ENCODE assay signal across 10 cellular contexts in the genomic region with DNA sequence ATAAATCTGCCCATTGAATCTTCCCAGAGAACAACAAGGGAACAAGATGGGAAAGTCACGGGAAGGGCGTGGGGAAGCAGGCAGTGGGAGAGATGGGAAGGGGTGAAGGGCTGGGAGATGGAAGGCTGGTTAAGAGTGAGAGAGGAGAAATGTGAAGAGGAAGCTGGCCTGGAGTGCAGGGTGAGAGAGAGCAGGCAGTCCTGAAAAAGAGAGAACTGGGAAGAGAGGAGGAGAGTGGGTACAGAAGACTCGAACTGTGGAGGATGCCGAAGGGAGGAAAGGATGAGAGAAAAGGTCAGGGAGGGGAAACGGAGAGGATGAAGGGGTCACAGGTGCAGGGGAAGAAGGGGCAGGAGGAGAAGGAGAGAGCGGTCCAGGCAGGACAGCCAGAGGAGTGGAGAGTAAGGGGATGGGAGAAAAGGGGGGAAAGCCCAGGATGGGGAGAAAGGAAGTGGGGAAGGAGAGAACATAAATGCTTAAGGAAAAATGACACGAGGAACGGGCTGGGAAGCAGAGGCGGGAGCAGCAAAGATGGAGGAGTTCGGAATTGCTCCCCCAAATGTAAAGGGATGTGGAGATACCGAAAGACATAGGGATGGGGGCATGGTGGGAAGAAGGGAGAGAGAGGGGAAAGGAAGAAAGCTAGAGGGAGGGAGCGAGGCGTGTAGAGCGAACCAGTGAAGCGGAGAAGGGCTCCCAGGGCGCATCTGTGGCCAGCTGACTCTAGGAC. TPM values are rescaled to one million over a fixed set of nuclear protein-coding genes. Genes with fewer than 3 reads are reported as not detected.
DNase-seq lines count a peak whose midpoint lies in the region; ATAC-seq and TF ChIP-seq lines count a peak whose summit lies in the region.
"Had no signal": no experiment of that assay in that cellular context is flagged by ENCODE, and none has a peak within 500 bp of the region (broad histone marks: within the 10 kb centered on the region; RNA-seq: fewer than 3 reads in every experiment).

No MANE protein-coding gene starts in this region.

- intact Hi-C loops in prostate gland (cut with DNase I): no loop called here

- TF ChIP-seq CTCF in thoracic aorta (IDR thresholded peaks at IDR 0.05) (no peak), prostate gland (IDR thresholded peaks at IDR 0.05) (no peak)

- H3K9me3 ChIP-seq in thoracic aorta (no peaks in the 10 kb centered on the region), prostate gland (no peaks in the 10 kb centered on the region)

- H3K27me3 ChIP-seq in thoracic aorta (replicated peaks; ENCODE audit: insufficient read depth) (no peaks in the 10 kb centered on the region), prostate gland (replicated peaks; ENCODE audit: insufficient read depth) (peaks cover 23% of the 10 kb centered on the region)

- H3K4me1 Mint-ChIP-seq in activated T-cell treated with anti-CD3 and anti-CD28 coated beads, Interleukin-2, amount 50 U/mL, for 24 hours (ENCODE audit: low read depth): peaks cover 17% of the 10 kb centered on the region

- H3K9me3 Mint-ChIP-seq in activated T-cell treated with anti-CD3 and anti-CD28 coated beads, Interleukin-2, amount 50 U/mL, for 24 hours: no peaks in the 10 kb centered on the region
- no peaks in the 10 kb centered on the region for H3K9me3 Mint-ChIP-seq in activated naive CD4-positive, alpha-beta T cell treated with anti-CD3 and anti-CD28 coated beads, Interleukin-2, amount 50 U/mL, for 72 hours

- peak overlapping the region; percentile 37 for H3K4me3 Mint-ChIP-seq in activated T-cell treated with anti-CD3 and anti-CD28 coated beads, Interleukin-2, amount 50 U/mL, for 24 hours

- H3K4me3 ChIP-seq in iPS-11a (ENCODE audit: low read depth, low read length) (peak overlapping the region; percentile 78), thoracic aorta (peak overlapping the region; percentile 76), prostate gland (peak overlapping the region in 1 of 2 donors; percentile 33)

- H3K36me3 ChIP-seq in thoracic aorta: no peaks in the 10 kb centered on the region
- H3K36me3 ChIP-seq in prostate gland: no peaks in the 10 kb centered on the region

- ATAC-seq in activated naive CD4-positive, alpha-beta T cell treated with anti-CD3 and anti-CD28 coated beads, Interleukin-2, amount 50 U/mL, for 72 hours: no peak
- ATAC-seq in thoracic aorta (ENCODE audit: insufficient number of reproducible peaks, low FRiP score, low read depth): no peak

- no peak for TF ChIP-seq POLR2A in prostate gland (IDR thresholded peaks at IDR 0.05)

- H3K27ac ChIP-seq in thoracic aorta: no peak overlapping the region
- H3K27ac ChIP-seq in prostate gland: no peak overlapping the region

- DNase-seq in activated T-cell treated with anti-CD3 and anti-CD28 coated beads, Interleukin-2, amount 50 U/mL, for 24 hours: no peak
- DNase-seq in activated T-cell treated with anti-CD3 and anti-CD28 coated beads, Interleukin-2, amount 50 U/mL, for 1 hour: no peak
- no peak for DNase-seq in activated naive CD4-positive, alpha-beta T cell treated with anti-CD3 and anti-CD28 coated beads, Interleukin-2, amount 50 U/mL, for 72 hours (ENCODE audit: low spot score in 2 of 2)
- DNase-seq in thoracic aorta (ENCODE audit: low spot score) (no peak), HUDEP-2 (lab: John Stamatoyannopoulos, UW; ENCODE audit: unreplicated experiment in 76 of 76) (no peak), prostate gland (ENCODE audit: low spot score) (no peak), NCI-H748 treated with DMSO at 0.1 percent for 48 hours (lab: John Stamatoyannopoulos, UW) (no peak)

- H3K36me3 Mint-ChIP-seq in activated T-cell treated with anti-CD3 and anti-CD28 coated beads, Interleukin-2, amount 50 U/mL, for 24 hours (ENCODE audit: low read depth): no peaks in the 10 kb centered on the region
- H3K36me3 Mint-ChIP-seq in activated naive CD4-positive, alpha-beta T cell treated with anti-CD3 and anti-CD28 coated beads, Interleukin-2, amount 50 U/mL, for 72 hours: no peaks in the 10 kb centered on the region

- 19% methylated on average over 16 of the region's 16 CpGs for WGBS in prostate gland

- no peak overlapping the region for H3K27ac Mint-ChIP-seq in activated T-cell treated with anti-CD3 and anti-CD28 coated beads, Interleukin-2, amount 50 U/mL, for 24 hours
- H3K27ac Mint-ChIP-seq in activated naive CD4-positive, alpha-beta T cell treated with anti-CD3 and anti-CD28 coated beads, Interleukin-2, amount 50 U/mL, for 72 hours: peak overlapping the region; percentile 32 to 42

- H3K4me1 ChIP-seq in thoracic aorta (ENCODE audit: control insufficient read depth in 1 of 2, low read depth in 2 of 2): peaks cover 0 to 15% of the 10 kb centered on the region in 2 donors
- no peaks in the 10 kb centered on the region for H3K4me1 ChIP-seq in prostate gland (replicated peaks)

- peaks cover 54% of the 10 kb centered on the region for H3K27me3 Mint-ChIP-seq in activated T-cell treated with anti-CD3 and anti-CD28 coated beads, Interleukin-2, amount 50 U/mL, for 24 hours

RNA-seq across cellular contexts. Expression of gene PIANP, which starts 1.2 kb away (rescaled TPM):
- total RNA-seq in activated naive CD4-positive, alpha-beta T cell treated with anti-CD3 and anti-CD28 coated beads, Interleukin-2, amount 50 U/mL, for 72 hours: 1 to 10 TPM in 1 of 2 donors, not detected in 1; 1.3 TPM
- 1 to 10 TPM; 3.1 to 4.2 TPM for total RNA-seq in thoracic aorta
- total RNA-seq in prostate gland: 1 to 10 TPM in 1 of 2 donors, not detected in 1; 3.1 TPM
- total RNA-seq: omental fat pad, subcutaneous adipose tissue had no signal

RNA-seq across cellular contexts. Expression of gene ZNF384, which starts 10.2 kb away (rescaled TPM):
- 10 to 100 TPM; 77.1 to 92.6 TPM for total RNA-seq in activated naive CD4-positive, alpha-beta T cell treated with anti-CD3 and anti-CD28 coated beads, Interleukin-2, amount 50 U/mL, for 72 hours
- total RNA-seq in thoracic aorta: 10 to 100 TPM; 36.8 to 45.3 TPM
- total RNA-seq in prostate gland: 10 to 100 TPM; 42.9 to 68.6 TPM

RNA-seq across cellular contexts. Expression of gene COPS7A, which starts 24.4 kb away (rescaled TPM):
- total RNA-seq in activated naive CD4-positive, alpha-beta T cell treated with anti-CD3 and anti-CD28 coated beads, Interleukin-2, amount 50 U/mL, for 72 hours: 10 to 100 TPM; 34.2 to 42.9 TPM
- total RNA-seq in thoracic aorta (10 to 100 TPM; 69.9 to 78.2 TPM), prostate gland (10 to 100 TPM; 92.0 to 92.6 TPM)

RNA-seq across cellular contexts. Expression of gene ING4, which starts 36.5 kb away (rescaled TPM):
- total RNA-seq in activated naive CD4-positive, alpha-beta T cell treated with anti-CD3 and anti-CD28 coated beads, Interleukin-2, amount 50 U/mL, for 72 hours: 10 to 100 TPM; 18.1 to 24.3 TPM
- total RNA-seq in thoracic aorta (10 to 100 TPM; 21.8 to 36.9 TPM), prostate gland (10 to 100 TPM; 75.5 to 78.9 TPM)

RNA-seq across cellular contexts. Expression of gene ACRBP, which starts 52.2 kb away (rescaled TPM):
- total RNA-seq in activated naive CD4-positive, alpha-beta T cell treated with anti-CD3 and anti-CD28 coated beads, Interleukin-2, amount 50 U/mL, for 72 hours: 1 to 10 TPM; 2.1 to 2.8 TPM
- total RNA-seq in thoracic aorta: 1 to 10 TPM; 5.1 to 9.1 TPM
- total RNA-seq in prostate gland: 10 to 100 TPM in 1 of 2 donors, 1 to 10 TPM in 1; 2.3 to 49.6 TPM
